ENCODE assay signal across 32 cellular contexts in genomic region chr4:115108850-115109249, GRCh38. TPM values are rescaled to one million over a fixed set of nuclear protein-coding genes. Genes with fewer than 3 reads are reported as not detected.
"Had no signal": no experiment of that assay in that cellular context is flagged by ENCODE, and none has a peak within 500 bp of the region (broad histone marks: within the 10 kb centered on the region; RNA-seq: fewer than 3 reads in every experiment).

No MANE protein-coding gene starts in this region.

- H3K4me1 Mint-ChIP-seq: activated B cell treated with CpG ODN at 0.5 μM for 24 hours; activated naive CD4-positive, alpha-beta T cell treated with anti-CD3 and anti-CD28 coated beads, Interleukin-2, amount 10 ng/mL, durations not matched to agents 7 days and 5 days; activated naive CD8-positive, alpha-beta T cell treated with anti-CD3 and anti-CD28 coated beads, Interleukin-2, amount 10 ng/mL, durations not matched to agents 7 days and 5 days; central memory CD8-positive, alpha-beta T cell; T-helper 17 cell had no signal

- H3K36me3 Mint-ChIP-seq: activated naive CD4-positive, alpha-beta T cell treated with anti-CD3 and anti-CD28 coated beads, Interleukin-2, amount 10 ng/mL, durations not matched to agents 7 days and 5 days; activated naive CD4-positive, alpha-beta T cell treated with anti-CD3 and anti-CD28 coated beads, Interleukin-2, amount 50 U/mL, for 72 hours; activated naive CD8-positive, alpha-beta T cell treated with anti-CD3 and anti-CD28 coated beads, Interleukin-2, amount 10 ng/mL, durations not matched to agents 7 days and 5 days had no signal

- H3K4me3 ChIP-seq: ascending aorta, coronary artery, dorsolateral prefrontal cortex, esophagus muscularis mucosa, gastrocnemius medialis, heart left ventricle had no signal

- H3K9me3 Mint-ChIP-seq: activated B cell treated with CpG ODN at 0.5 μM for 24 hours; activated CD8-positive, alpha-beta T cell treated with anti-CD3 and anti-CD28 coated beads for 36 hours; activated naive CD4-positive, alpha-beta T cell treated with anti-CD3 and anti-CD28 coated beads, Interleukin-2, amount 10 ng/mL, durations not matched to agents 7 days and 5 days; activated naive CD8-positive, alpha-beta T cell treated with anti-CD3 and anti-CD28 coated beads, Interleukin-2, amount 10 ng/mL, durations not matched to agents 7 days and 5 days; activated T-cell treated with anti-CD3 and anti-CD28 coated beads, Interleukin-2, amount 50 U/mL, for 4 hours; central memory CD8-positive, alpha-beta T cell; dendritic cell treated with granulocyte-macrophage colony-stimulating factor and Interleukin-4, amounts not matched to agents 40 ng/mL and 50 ng/mL, for 4 days; T-helper 2 cell treated with Interferon-gamma antibody and Interleukin-4, amounts not matched to agents 5 μg/mL and 100 μg/mL, for 36 hours had no signal

- ATAC-seq: activated CD4-positive, CD25-positive, alpha-beta regulatory T cell treated with anti-CD3 and anti-CD28 coated beads, Interleukin-2, amount 50 U/mL, for 24 hours; activated CD8-positive, alpha-beta T cell treated with anti-CD3 and anti-CD28 coated beads for 36 hours; activated naive CD4-positive, alpha-beta T cell treated with anti-CD3 and anti-CD28 coated beads, Interleukin-2, amount 50 U/mL, for 72 hours; activated T-cell treated with anti-CD3 and anti-CD28 coated beads, Interleukin-2, amount 50 U/mL, for 4 hours; effector memory CD8-positive, alpha-beta T cell; foreskin keratinocyte; gastrocnemius medialis; heart left ventricle; T-helper 17 cell had no signal

- H3K4me3 Mint-ChIP-seq: activated B cell treated with CpG ODN at 0.5 μM for 24 hours; activated CD8-positive, alpha-beta T cell treated with anti-CD3 and anti-CD28 coated beads for 36 hours; activated naive CD4-positive, alpha-beta T cell treated with anti-CD3 and anti-CD28 coated beads, Interleukin-2, amount 10 ng/mL, durations not matched to agents 7 days and 5 days; activated naive CD8-positive, alpha-beta T cell treated with anti-CD3 and anti-CD28 coated beads, Interleukin-2, amount 10 ng/mL, durations not matched to agents 7 days and 5 days; activated T-cell treated with anti-CD3 and anti-CD28 coated beads, Interleukin-2, amount 50 U/mL, for 4 hours; central memory CD8-positive, alpha-beta T cell; dendritic cell treated with granulocyte-macrophage colony-stimulating factor and Interleukin-4, amounts not matched to agents 40 ng/mL and 50 ng/mL, for 4 days; effector memory CD8-positive, alpha-beta T cell; T-helper 17 cell; T-helper 2 cell treated with Interferon-gamma antibody and Interleukin-4, amounts not matched to agents 5 μg/mL and 100 μg/mL, for 36 hours had no signal

- H3K27me3 Mint-ChIP-seq: activated B cell treated with CpG ODN at 0.5 μM for 24 hours; activated CD8-positive, alpha-beta T cell treated with anti-CD3 and anti-CD28 coated beads for 36 hours; activated naive CD4-positive, alpha-beta T cell treated with anti-CD3 and anti-CD28 coated beads, Interleukin-2, amount 10 ng/mL, durations not matched to agents 7 days and 5 days; activated naive CD8-positive, alpha-beta T cell treated with anti-CD3 and anti-CD28 coated beads, Interleukin-2, amount 10 ng/mL, durations not matched to agents 7 days and 5 days; central memory CD8-positive, alpha-beta T cell; dendritic cell treated with granulocyte-macrophage colony-stimulating factor and Interleukin-4, amounts not matched to agents 40 ng/mL and 50 ng/mL, for 4 days; effector memory CD8-positive, alpha-beta T cell had no signal

- DNase-seq: activated B cell treated with CpG ODN at 0.5 μM for 24 hours; activated CD4-positive, alpha-beta T cell treated with anti-CD3 and anti-CD28 coated beads for 48 hours; activated CD4-positive, alpha-beta T cell treated with anti-CD3 and anti-CD28 coated beads, Interleukin-2, amount 50 U/mL, for 1 hour; activated CD4-positive, alpha-beta T cell treated with anti-CD3 and anti-CD28 coated beads, Interleukin-2, amount 50 U/mL, for 48 hours; activated CD8-positive, alpha-beta memory T cell treated with anti-CD3 and anti-CD28 coated beads for 24 hours; activated CD8-positive, alpha-beta T cell treated with anti-CD3 and anti-CD28 coated beads for 36 hours; activated gamma-delta T cell; activated naive CD4-positive, alpha-beta T cell; activated naive CD4-positive, alpha-beta T cell treated with anti-CD3 and anti-CD28 coated beads, Interleukin-2, amount 10 ng/mL, durations not matched to agents 7 days and 5 days; activated naive CD8-positive, alpha-beta T cell treated with anti-CD3 and anti-CD28 coated beads, Interleukin-2, amount 10 ng/mL, durations not matched to agents 7 days and 5 days; activated T-cell treated with anti-CD3 and anti-CD28 coated beads, Interleukin-2, amount 50 U/mL, for 4 hours; brain microvascular endothelial cell; dorsolateral prefrontal cortex; effector memory CD8-positive, alpha-beta T cell; erythroblast; foreskin keratinocyte; gastrocnemius medialis; glutamatergic neuron; heart left ventricle; T-helper 17 cell; T1000; WERI-Rb-1 had no signal

- H3K9me3 ChIP-seq: ascending aorta, esophagus muscularis mucosa, gastrocnemius medialis, heart left ventricle had no signal

- H3K27ac Mint-ChIP-seq: activated B cell treated with CpG ODN at 0.5 μM for 24 hours; activated CD8-positive, alpha-beta T cell treated with anti-CD3 and anti-CD28 coated beads for 36 hours; activated naive CD4-positive, alpha-beta T cell treated with anti-CD3 and anti-CD28 coated beads, Interleukin-2, amount 10 ng/mL, durations not matched to agents 7 days and 5 days; activated naive CD4-positive, alpha-beta T cell treated with anti-CD3 and anti-CD28 coated beads, Interleukin-2, amount 50 U/mL, for 72 hours; activated naive CD8-positive, alpha-beta T cell treated with anti-CD3 and anti-CD28 coated beads, Interleukin-2, amount 10 ng/mL, durations not matched to agents 7 days and 5 days; dendritic cell treated with granulocyte-macrophage colony-stimulating factor and Interleukin-4, amounts not matched to agents 40 ng/mL and 50 ng/mL, for 4 days; effector memory CD8-positive, alpha-beta T cell; T-helper 17 cell; T-helper 2 cell treated with Interferon-gamma antibody and Interleukin-4, amounts not matched to agents 5 μg/mL and 100 μg/mL, for 36 hours had no signal

- H3K36me3 ChIP-seq: ascending aorta, brain microvascular endothelial cell, esophagus muscularis mucosa, gastrocnemius medialis, heart left ventricle, WERI-Rb-1 had no signal

- H3K27ac ChIP-seq: ascending aorta, brain microvascular endothelial cell, coronary artery, dorsolateral prefrontal cortex, esophagus muscularis mucosa, foreskin keratinocyte, gastrocnemius medialis, heart left ventricle, WERI-Rb-1 had no signal

RNA-seq across cellular contexts. Expression of gene NDST4, which starts 4.6 kb away (rescaled TPM):
- total RNA-seq: activated B cell treated with CpG ODN at 0.5 μM for 24 hours; activated CD8-positive, alpha-beta T cell treated with anti-CD3 and anti-CD28 coated beads for 36 hours; activated naive CD4-positive, alpha-beta T cell treated with anti-CD3 and anti-CD28 coated beads, Interleukin-2, amount 50 U/mL, for 72 hours; activated naive CD8-positive, alpha-beta T cell treated with anti-CD3 and anti-CD28 coated beads, Interleukin-2, amount 10 ng/mL, durations not matched to agents 7 days and 5 days; activated T-cell treated with anti-CD3 and anti-CD28 coated beads, Interleukin-2, amount 50 U/mL, for 4 hours; ascending aorta; bronchial epithelial cell; cardiac septum; esophagus muscularis mucosa; foreskin keratinocyte; gastrocnemius medialis; heart left ventricle; T-helper 17 cell had no signal
- polyA plus RNA-seq: foreskin keratinocyte, heart left ventricle had no signal
